8 cellular contexts compared by ENCODE assay signal in the genomic region with DNA sequence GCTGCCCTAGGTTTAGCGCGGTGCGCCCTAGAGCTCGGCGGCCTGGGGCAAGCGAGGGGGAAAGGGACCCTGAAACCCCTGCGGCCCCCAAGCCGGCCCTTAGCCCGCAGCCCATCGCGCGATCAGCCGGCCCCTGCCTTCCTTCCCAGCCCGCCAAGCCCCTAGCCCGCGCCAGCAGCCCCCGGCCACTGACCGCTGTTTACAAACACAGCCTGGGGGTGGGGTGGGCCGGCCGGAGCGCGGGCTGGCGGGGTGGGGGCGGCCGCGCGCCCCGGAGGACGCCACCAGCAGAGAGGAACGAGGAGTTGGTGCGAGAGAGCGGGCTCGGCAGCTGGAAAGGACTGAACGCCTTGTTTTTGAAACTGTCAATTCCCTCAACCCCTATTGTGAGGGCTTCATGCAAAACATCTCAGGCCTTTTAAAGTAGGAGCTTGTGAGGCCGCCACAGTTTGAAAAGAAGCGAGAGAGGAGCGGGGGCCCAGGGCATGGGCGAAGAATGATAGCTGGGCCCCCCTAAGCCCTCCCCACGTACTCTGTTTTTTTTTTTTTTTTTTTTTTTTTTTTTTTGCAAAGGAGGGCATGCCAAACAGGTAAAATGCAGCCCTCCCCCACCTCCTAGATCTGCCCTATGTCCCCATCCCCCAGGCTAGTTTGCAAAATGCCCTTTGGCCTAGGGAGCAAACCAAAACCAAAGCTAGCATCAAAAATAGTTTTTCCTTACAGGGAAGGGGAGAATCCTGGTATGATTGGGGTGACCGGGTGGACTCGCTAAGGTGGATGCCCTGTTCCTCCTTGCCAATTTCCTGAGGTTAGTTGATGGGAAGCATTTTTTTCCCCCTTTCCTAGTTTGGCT. TPM values are rescaled to one million over a fixed set of nuclear protein-coding genes. Genes with fewer than 3 reads are reported as not detected.
DNase-seq lines count a peak whose midpoint lies in the region; ATAC-seq and TF ChIP-seq lines count a peak whose summit lies in the region.

No MANE protein-coding gene starts in this region.

- DNase-seq in GM23248 (peak; percentile 55), ecto neural progenitor cell (ENCODE audit: low spot score) (peak; percentile 84), islet precursor cell (peak; percentile 78), WERI-Rb-1 (no peak), mucosa of gallbladder (ENCODE audit: low spot score) (no peak), left colon (no peak)

- H3K9me2 ChIP-seq in GM23248 (ENCODE audit: insufficient read depth) = no peaks in the 10 kb centered on the region

- H4K20me1 ChIP-seq in GM23248 (ENCODE audit: insufficient read depth) = no peaks in the 10 kb centered on the region

- no peaks in the 10 kb centered on the region; the same call in 1 of the 2 replicates for H3K4me1 ChIP-seq in GM23248 (ENCODE audit: insufficient read depth)
- peaks cover 3 to 6% (median 4%) of the 10 kb centered on the region in 3 donors for H3K4me1 ChIP-seq in skeletal muscle tissue (ENCODE audit: control insufficient read depth in 3 of 3, insufficient read depth in 3 of 3, low read length in 3 of 3)

- H3K27me3 ChIP-seq in GM23248 (replicated peaks; ENCODE audit: insufficient read depth) = no peaks in the 10 kb centered on the region
- peaks cover 0 to 19% (median 7%) of the 10 kb centered on the region in 3 donors for H3K27me3 ChIP-seq in skeletal muscle tissue (ENCODE audit: control insufficient read depth in 3 of 3, insufficient read depth in 3 of 3, low read length in 3 of 3)
- H3K27me3 ChIP-seq in WERI-Rb-1 (ENCODE audit: insufficient read depth, low read depth, severe bottlenecking) = no peaks in the 10 kb centered on the region

- H3F3A ChIP-seq in GM23248 (ENCODE audit: insufficient read depth) = no peaks in the 10 kb centered on the region; the same call in 1 of the 2 replicates

- H3K9ac ChIP-seq in GM23248 (peak overlapping the region; percentile 74), skeletal muscle tissue (ENCODE audit: low read depth in 1 of 3, low read length in 3 of 3) (peak overlapping the region in 1 of 3 donors; percentile 18)

- H2AFZ ChIP-seq in GM23248 = peak overlapping the region; percentile 99

- H3K36me3 ChIP-seq in GM23248 (ENCODE audit: low read depth) (no peaks in the 10 kb centered on the region), skeletal muscle tissue (ENCODE audit: control insufficient read depth in 3 of 3, insufficient read depth in 3 of 3, low read length in 3 of 3) (no peaks in the 10 kb centered on the region), WERI-Rb-1 (no peaks in the 10 kb centered on the region)

- in situ Hi-C loops in GM23248 (cut with MboI) = loop anchor here (25.0 kb wide), 1 partner anchor 727 kb away; no protein-coding TSS in a partner anchor

- H3K4me2 ChIP-seq in GM23248 (ENCODE audit: unreplicated experiment) = peak overlapping the region; percentile 83

- WGBS in GM23248 (ENCODE audit: low coverage in 1 of 2, low lambda C conversion rate in 2 of 2, missing lambda C conversion rate in 2 of 2), 2 experiments = 12 to 13% methylated on average over 33 to 41 of the region's 41 CpGs

- H3K79me2 ChIP-seq in GM23248 (ENCODE audit: insufficient read depth) = no peaks in the 10 kb centered on the region

- H3K4me3 ChIP-seq in GM23248 (peak overlapping the region; percentile 70), skeletal muscle tissue (ENCODE audit: low read length in 3 of 3) (peak overlapping the region; percentile 11 to 54 (median 46)), WERI-Rb-1 (ENCODE audit: low read depth, low read length) (no peak overlapping the region)

- ATAC-seq in GM18909 (IDR thresholded peaks at IDR 0.05; ENCODE audit: poor library complexity, unreplicated experiment) (no peak), left colon (no peak)

- no peak for TF ChIP-seq CTCF in WERI-Rb-1 (IDR thresholded peaks at IDR 0.05; ENCODE audit: low read depth, low read length)

- H3K27ac ChIP-seq in GM23248 (no peak overlapping the region), skeletal muscle tissue (ENCODE audit: low read depth, low read length) (no peak overlapping the region), WERI-Rb-1 (no peak overlapping the region)

- H3K9me3 ChIP-seq in GM23248 (ENCODE audit: low read depth) (no peaks in the 10 kb centered on the region), skeletal muscle tissue (ENCODE audit: control insufficient read depth in 3 of 3, low read length in 3 of 3) (no peaks in the 10 kb centered on the region), WERI-Rb-1 (ENCODE audit: severe bottlenecking) (no peaks in the 10 kb centered on the region)

- intact Hi-C loops in left colon (cut with DNase I, micrococcal nuclease) = no loop called here

RNA-seq across cellular contexts. Expression of a gene that starts 15.0 kb away (rescaled TPM):
- not detected in 2 replicates for total RNA-seq in GM23248 (2014; rRNA removed; shearing (Covaris generic))
- polyA plus RNA-seq in GM23248 (2016; fragmentation: Nextera tagmentation; extraction: Ambion mirVana) = 0.18 and 0.80 TPM in 2 replicates
- total RNA-seq in skeletal muscle tissue (2.1 TPM), mucosa of gallbladder (1.2 TPM), left colon (under 1 TPM in 1 of 2 donors, not detected in 1; 0.95 TPM)

RNA-seq across cellular contexts. Expression of a gene that starts 23.6 kb away (rescaled TPM):
- total RNA-seq in GM23248 (2014; rRNA removed; shearing (Covaris generic)) = 16.1 and 19.8 TPM in 2 replicates
- polyA plus RNA-seq in GM23248 (2016; fragmentation: Nextera tagmentation; extraction: Ambion mirVana) = 8.9 and 10.1 TPM in 2 replicates
- total RNA-seq in skeletal muscle tissue = 43.3 TPM
- total RNA-seq in mucosa of gallbladder = 33.0 TPM
- 10 to 100 TPM; 23.8 to 31.5 TPM for total RNA-seq in left colon

Comparison
In these comparisons a context has a peak if more than half of its experiments do, and no peak if none do; other contexts are left out.
1. DNase-seq: peak in GM23248 (single experiment), ecto neural progenitor cell (single experiment) and islet precursor cell (single experiment); none in WERI-Rb-1 (single experiment), mucosa of gallbladder (single experiment) and left colon (0 of 2).